In the genomic region with DNA sequence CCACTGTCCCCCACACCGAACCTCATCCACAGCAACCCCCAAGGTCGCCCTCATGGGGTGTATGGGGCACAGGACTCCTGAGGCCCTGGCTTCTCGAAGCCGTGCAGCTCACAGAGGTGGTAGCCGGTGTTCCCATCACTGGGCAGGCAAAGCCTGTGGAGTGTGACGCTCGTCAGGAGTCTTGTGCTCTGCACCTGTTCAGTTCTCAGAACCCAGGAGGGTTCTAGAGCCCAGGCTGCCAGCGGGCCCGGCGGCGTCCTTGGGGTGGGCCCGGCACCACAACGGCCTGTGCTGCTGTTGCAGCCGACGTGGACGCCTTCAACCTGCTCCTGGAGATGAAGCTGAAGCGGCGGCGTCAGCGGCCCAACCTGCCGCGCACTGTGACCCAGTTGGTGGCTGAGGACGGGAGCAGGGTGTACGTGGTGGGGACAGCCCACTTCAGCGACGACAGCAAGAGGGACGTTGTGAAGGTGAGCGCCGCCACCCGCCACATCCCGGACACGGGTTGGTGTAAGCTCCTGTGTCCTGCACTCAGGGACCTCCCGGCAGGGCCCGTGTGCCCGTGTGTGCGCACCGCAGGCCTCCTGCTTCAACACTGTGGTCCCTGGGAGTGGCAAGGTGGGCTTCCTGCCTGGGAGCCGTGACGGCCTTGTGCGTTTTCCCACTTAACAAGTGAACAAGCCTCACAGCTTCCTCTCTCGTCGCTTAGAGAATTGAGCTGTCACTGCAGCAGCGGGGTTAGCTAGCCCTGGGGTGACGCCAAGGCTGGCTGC, we compare ENCODE assay signal across 21 cellular contexts. TPM values are rescaled to one million over a fixed set of nuclear protein-coding genes. Genes with fewer than 3 reads are reported as not detected.
DNase-seq lines count a peak whose midpoint lies in the region; ATAC-seq and TF ChIP-seq lines count a peak whose summit lies in the region.
"Had no signal": no experiment of that assay in that cellular context is flagged by ENCODE, and none has a peak within 500 bp of the region (broad histone marks: within the 10 kb centered on the region; RNA-seq: fewer than 3 reads in every experiment).

No MANE protein-coding gene starts in this region.

- peaks cover 70 to 100% (median 95%) of the 10 kb centered on the region in 10 experiments for H3K4me1 ChIP-seq in BLaER1 treated with 17β-estradiol and CSF1 and Interleukin-3, amounts not matched to agents 10 nM and 100 nM
- peaks cover 79% of the 10 kb centered on the region for H3K4me1 ChIP-seq in Karpas-422 (ENCODE audit: low read length)
- H3K4me1 ChIP-seq in esophagus muscularis mucosa: peaks cover 18 to 37% (median 27%) of the 10 kb centered on the region in 4 donors

- peaks cover 42 to 100% (median 84%) of the 10 kb centered on the region in 11 experiments; a peak in 21 of 22 replicates for H4K20me1 ChIP-seq in BLaER1 treated with 17β-estradiol and CSF1 and Interleukin-3, amounts not matched to agents 10 nM and 100 nM
- H4K20me1 ChIP-seq in Karpas-422 (ENCODE audit: insufficient read depth, low read depth, low read length): peaks cover 5% of the 10 kb centered on the region; the same call in 1 of the 2 replicates

- no peak for TF ChIP-seq CTCF in esophagus muscularis mucosa (IDR thresholded peaks at IDR 0.05)

- H3K79me2 ChIP-seq in Karpas-422 (ENCODE audit: low read length): peaks cover 25% of the 10 kb centered on the region

- peaks cover 22% of the 10 kb centered on the region for H3K4me1 Mint-ChIP-seq in activated T-helper 2 cell treated with anti-CD3 and anti-CD28 coated beads, Interferon-gamma antibody, Interleukin-2, Interleukin-4, amounts not matched to agents 10 μg/mL and 5 μg/mL and 100 μg/mL, durations not matched to agents 14 hours and 24 hours and 36 hours (ENCODE audit: low read depth)

- H3K4me3 ChIP-seq in BLaER1 treated with 17β-estradiol and CSF1 and Interleukin-3, amounts not matched to agents 10 nM and 100 nM: peak overlapping the region in 8 of 10 experiments; percentile 14 to 65 (median 50); a peak in 12 of 20 replicates
- no peak overlapping the region for H3K4me3 ChIP-seq in Karpas-422 (ENCODE audit: low read length)
- H3K4me3 ChIP-seq in esophagus muscularis mucosa: no peak overlapping the region
- H3K4me3 ChIP-seq: GM23248, tibial artery had no signal

- TF ChIP-seq POLR2A in esophagus muscularis mucosa (IDR thresholded peaks at IDR 0.05; ENCODE audit: low read depth): no peak

- H3K4me3 Mint-ChIP-seq in activated T-helper 2 cell treated with anti-CD3 and anti-CD28 coated beads, Interferon-gamma antibody, Interleukin-2, Interleukin-4, amounts not matched to agents 10 μg/mL and 5 μg/mL and 100 μg/mL, durations not matched to agents 14 hours and 24 hours and 36 hours (ENCODE audit: low read depth): no peak overlapping the region
- H3K4me3 Mint-ChIP-seq: activated T-cell treated with anti-CD3 and anti-CD28 coated beads, Interleukin-2, amount 50 U/mL, for 4 hours; CD14-positive monocyte had no signal

- TF ChIP-seq EP300 in esophagus muscularis mucosa (IDR thresholded peaks at IDR 0.05): no peak

- H3K27ac Mint-ChIP-seq in activated T-helper 2 cell treated with anti-CD3 and anti-CD28 coated beads, Interferon-gamma antibody, Interleukin-2, Interleukin-4, amounts not matched to agents 10 μg/mL and 5 μg/mL and 100 μg/mL, durations not matched to agents 14 hours and 24 hours and 36 hours: no peak overlapping the region
- H3K27ac Mint-ChIP-seq: progenitor cell of endocrine pancreas had no signal

- H3K9me2 ChIP-seq in Karpas-422 (replicated peaks; ENCODE audit: insufficient read depth, low read length): no peaks in the 10 kb centered on the region

- DNase-seq in Karpas-422: no peak
- DNase-seq in left lobe of liver (ENCODE audit: low spot score): no peak
- no peak for DNase-seq in esophagus muscularis mucosa (ENCODE audit: extremely low spot score)
- no peak for DNase-seq in amygdala (lab: John Stamatoyannopoulos, UW)
- no peak for DNase-seq in activated T-helper 2 cell treated with anti-CD3 and anti-CD28 coated beads, Interferon-gamma antibody, Interleukin-2, Interleukin-4, amounts not matched to agents 10 μg/mL and 5 μg/mL and 100 μg/mL, durations not matched to agents 14 hours and 24 hours and 36 hours (ENCODE audit: low spot score)
- DNase-seq: ACHN; activated naive CD4-positive, alpha-beta T cell treated with anti-CD3 and anti-CD28 coated beads, Interleukin-2, amount 50 U/mL, for 16 hours; activated T-cell treated with anti-CD3 and anti-CD28 coated beads, Interleukin-2, amount 50 U/mL, for 4 hours; effector memory CD8-positive, alpha-beta T cell; GM23248; left colon; midbrain; NCI-H1417; NCI-H510A treated with DMSO at 0.1 percent for 48 hours; stimulated activated naive CD8-positive, alpha-beta T cell treated with anti-CD3 and anti-CD28 coated beads, Interleukin-15, Interleukin-2, amounts not matched to agents 100 U/mL and 50 U/mL, for 24 hours; T1000; tibial artery had no signal

- peak overlapping the region; percentile 86 to 100 (median 98) for H3K4me2 ChIP-seq in BLaER1 treated with 17β-estradiol and CSF1 and Interleukin-3, amounts not matched to agents 10 nM and 100 nM
- no peak overlapping the region for H3K4me2 ChIP-seq in Karpas-422 (ENCODE audit: low read depth, low read length, poor library complexity, severe bottlenecking)

- H3K9me3 ChIP-seq in BLaER1 treated with 17β-estradiol and CSF1 and Interleukin-3, amounts not matched to agents 10 nM and 100 nM (replicated peaks in 1 of 11): no peaks in the 10 kb centered on the region
- H3K9me3 ChIP-seq in Karpas-422 (ENCODE audit: low read length) (no peaks in the 10 kb centered on the region), esophagus muscularis mucosa (no peaks in the 10 kb centered on the region)
- H3K9me3 ChIP-seq: tibial artery had no signal

- H3K27me3 ChIP-seq in BLaER1 treated with 17β-estradiol and CSF1 and Interleukin-3, amounts not matched to agents 10 nM and 100 nM: peaks cover 0 to 28% (median 0%) of the 10 kb centered on the region in 11 experiments; a peak in 6 of 22 replicates
- H3K27me3 ChIP-seq in Karpas-422 (ENCODE audit: low read length) (no peaks in the 10 kb centered on the region), esophagus muscularis mucosa (no peaks in the 10 kb centered on the region)
- H3K27me3 ChIP-seq: tibial artery had no signal

- H2AFZ ChIP-seq in Karpas-422 (ENCODE audit: low read length): no peak overlapping the region
- H2AFZ ChIP-seq: GM23248 had no signal

- H3K36me3 Mint-ChIP-seq in activated T-helper 2 cell treated with anti-CD3 and anti-CD28 coated beads, Interferon-gamma antibody, Interleukin-2, Interleukin-4, amounts not matched to agents 10 μg/mL and 5 μg/mL and 100 μg/mL, durations not matched to agents 14 hours and 24 hours and 36 hours (ENCODE audit: low read depth): peaks cover 23% of the 10 kb centered on the region

- intact Hi-C loops in esophagus muscularis mucosa (cut with DNase I): no loop called here
- intact Hi-C loops in activated T-helper 2 cell treated with anti-CD3 and anti-CD28 coated beads, Interferon-gamma antibody, Interleukin-2, Interleukin-4, amounts not matched to agents 10 μg/mL and 5 μg/mL and 100 μg/mL, durations not matched to agents 14 hours and 24 hours and 36 hours (cut with micrococcal nuclease): loop anchor here (5.0 kb wide), 1 partner anchor 262 kb away; no protein-coding TSS in a partner anchor

- peaks cover 35 to 59% (median 51%) of the 10 kb centered on the region in 11 experiments for H3K36me3 ChIP-seq in BLaER1 treated with 17β-estradiol and CSF1 and Interleukin-3, amounts not matched to agents 10 nM and 100 nM
- 0 out of 2 replicates have a peak, but pooled peaks cover 5% of the 10 kb centered on the region for H3K36me3 ChIP-seq in Karpas-422 (ENCODE audit: insufficient read depth, low read length)
- peaks cover 5 to 64% (median 59%) of the 10 kb centered on the region in 4 donors for H3K36me3 ChIP-seq in esophagus muscularis mucosa

- H3K9ac ChIP-seq in BLaER1 treated with 17β-estradiol and CSF1 and Interleukin-3, amounts not matched to agents 10 nM and 100 nM: peak overlapping the region; percentile 65 to 99 (median 91); a peak in 19 of 22 replicates
- 0 out of 2 replicates have a peak overlapping the region, but pooled peaks have one; percentile 7 for H3K9ac ChIP-seq in Karpas-422 (ENCODE audit: low read length)
- H3K9ac ChIP-seq: GM23248 had no signal

- no peaks in the 10 kb centered on the region for H3K9me3 Mint-ChIP-seq in activated T-helper 2 cell treated with anti-CD3 and anti-CD28 coated beads, Interferon-gamma antibody, Interleukin-2, Interleukin-4, amounts not matched to agents 10 μg/mL and 5 μg/mL and 100 μg/mL, durations not matched to agents 14 hours and 24 hours and 36 hours
- H3K9me3 Mint-ChIP-seq: activated T-cell treated with anti-CD3 and anti-CD28 coated beads, Interleukin-2, amount 50 U/mL, for 4 hours; CD14-positive monocyte; effector memory CD8-positive, alpha-beta T cell had no signal

- no peaks in the 10 kb centered on the region for H3K27me3 Mint-ChIP-seq in activated T-helper 2 cell treated with anti-CD3 and anti-CD28 coated beads, Interferon-gamma antibody, Interleukin-2, Interleukin-4, amounts not matched to agents 10 μg/mL and 5 μg/mL and 100 μg/mL, durations not matched to agents 14 hours and 24 hours and 36 hours (ENCODE audit: low read depth)
- H3K27me3 Mint-ChIP-seq: effector memory CD8-positive, alpha-beta T cell; progenitor cell of endocrine pancreas had no signal

- ATAC-seq in left lobe of liver: peak; percentile 14
- ATAC-seq: activated CD4-positive, CD25-positive, alpha-beta regulatory T cell treated with anti-CD3 and anti-CD28 coated beads, Interleukin-2, amount 50 U/mL, for 24 hours; activated T-cell treated with anti-CD3 and anti-CD28 coated beads, Interleukin-2, amount 50 U/mL, for 4 hours; effector memory CD8-positive, alpha-beta T cell; left colon; stimulated activated naive CD8-positive, alpha-beta T cell treated with anti-CD3 and anti-CD28 coated beads, Interleukin-15, Interleukin-2, amounts not matched to agents 100 U/mL and 50 U/mL, for 24 hours had no signal

- peak overlapping the region in 8 of 11 experiments; percentile 93 to 99 (median 96); a peak in 18 of 22 replicates for H3K27ac ChIP-seq in BLaER1 treated with 17β-estradiol and CSF1 and Interleukin-3, amounts not matched to agents 10 nM and 100 nM
- peak overlapping the region; percentile 97 for H3K27ac ChIP-seq in Karpas-422 (ENCODE audit: low read length)
- no peak overlapping the region for H3K27ac ChIP-seq in esophagus muscularis mucosa (replicated peaks in 1 of 4)
- H3K27ac ChIP-seq: GM23248, tibial artery had no signal

- WGBS in esophagus muscularis mucosa: 90% methylated on average over 43 of the region's 44 CpGs

RNA-seq across cellular contexts. Expression of a gene that starts 6.6 kb away (rescaled TPM):
- total RNA-seq in Karpas-422 (2014; rRNA removed; shearing (Covaris generic); ENCODE audit: low replicate concordance): 20.0 and 64.1 TPM in 2 replicates
- 85.2 TPM for total RNA-seq in left lobe of liver
- 10 to 100 TPM; 22.4 to 41.0 (median 23.0) TPM for total RNA-seq in esophagus muscularis mucosa
- total RNA-seq in activated T-helper 2 cell treated with anti-CD3 and anti-CD28 coated beads, Interferon-gamma antibody, Interleukin-2, Interleukin-4, amounts not matched to agents 10 μg/mL and 5 μg/mL and 100 μg/mL, durations not matched to agents 14 hours and 24 hours and 36 hours: 26.3 and 26.4 TPM in 2 replicates

RNA-seq across cellular contexts. Expression of a gene that starts 8.5 kb away (rescaled TPM):
- total RNA-seq in Karpas-422 (2014; rRNA removed; shearing (Covaris generic); ENCODE audit: low replicate concordance): 46.7 and 117 TPM in 2 replicates
- total RNA-seq in left lobe of liver (25.9 TPM), esophagus muscularis mucosa (10 to 100 TPM; 18.3 to 31.0 (median 22.3) TPM)
- total RNA-seq in activated T-helper 2 cell treated with anti-CD3 and anti-CD28 coated beads, Interferon-gamma antibody, Interleukin-2, Interleukin-4, amounts not matched to agents 10 μg/mL and 5 μg/mL and 100 μg/mL, durations not matched to agents 14 hours and 24 hours and 36 hours: 104 and 109 TPM in 2 replicates

RNA-seq across cellular contexts. Expression of a gene that starts 23.7 kb away (rescaled TPM):
- not detected in 2 replicates for total RNA-seq in Karpas-422 (2014; rRNA removed; shearing (Covaris generic); ENCODE audit: low replicate concordance)
- total RNA-seq in left lobe of liver (10.6 TPM), esophagus muscularis mucosa (1 to 10 TPM in 1 of 4 donors, under 1 TPM in 3; 0.33 to 1.0 (median 0.56) TPM)
- 2.4 and 2.8 TPM in 2 replicates for total RNA-seq in activated T-helper 2 cell treated with anti-CD3 and anti-CD28 coated beads, Interferon-gamma antibody, Interleukin-2, Interleukin-4, amounts not matched to agents 10 μg/mL and 5 μg/mL and 100 μg/mL, durations not matched to agents 14 hours and 24 hours and 36 hours
- total RNA-seq: GM23248 had no signal

RNA-seq across cellular contexts. Expression of a gene that starts 50.6 kb away (rescaled TPM):
- total RNA-seq in Karpas-422 (2014; rRNA removed; shearing (Covaris generic); ENCODE audit: low replicate concordance): 16.9 and 32.5 TPM in 2 replicates
- total RNA-seq in left lobe of liver (21.3 TPM), esophagus muscularis mucosa (10 to 100 TPM; 20.2 to 38.0 (median 30.0) TPM)
- 48.8 and 49.6 TPM in 2 replicates for total RNA-seq in activated T-helper 2 cell treated with anti-CD3 and anti-CD28 coated beads, Interferon-gamma antibody, Interleukin-2, Interleukin-4, amounts not matched to agents 10 μg/mL and 5 μg/mL and 100 μg/mL, durations not matched to agents 14 hours and 24 hours and 36 hours

RNA-seq across cellular contexts. Expression of a gene that starts 56.8 kb away (rescaled TPM):
- 42.3 and 89.8 TPM in 2 replicates for total RNA-seq in Karpas-422 (2014; rRNA removed; shearing (Covaris generic); ENCODE audit: low replicate concordance)
- 33.3 TPM for total RNA-seq in left lobe of liver
- 10 to 100 TPM; 10.2 to 19.5 (median 17.4) TPM for total RNA-seq in esophagus muscularis mucosa
- 60.0 and 62.9 TPM in 2 replicates for total RNA-seq in activated T-helper 2 cell treated with anti-CD3 and anti-CD28 coated beads, Interferon-gamma antibody, Interleukin-2, Interleukin-4, amounts not matched to agents 10 μg/mL and 5 μg/mL and 100 μg/mL, durations not matched to agents 14 hours and 24 hours and 36 hours

Comparison
In these comparisons a context has a peak if more than half of its experiments do, and no peak if none do; other contexts are left out.
1. H3K27ac ChIP-seq: peak in BLaER1 treated with 17β-estradiol and CSF1 and Interleukin-3, amounts not matched to agents 10 nM and 100 nM (8 of 11) and Karpas-422 (single experiment); none in esophagus muscularis mucosa (0 of 4).
2. H3K4me3 ChIP-seq: peak in BLaER1 treated with 17β-estradiol and CSF1 and Interleukin-3, amounts not matched to agents 10 nM and 100 nM (8 of 10); none in Karpas-422 (single experiment) and esophagus muscularis mucosa (0 of 4).